ENCODE assay signal across 10 cellular contexts in genomic region chr18:77134611-77135010, GRCh38. TPM values are rescaled to one million over a fixed set of nuclear protein-coding genes. Genes with fewer than 3 reads are reported as not detected.
A peak's percentile ranks its signal among the peaks of the same experiment; 100 is the strongest.
DNase-seq lines count a peak whose midpoint lies in the region; ATAC-seq and TF ChIP-seq lines count a peak whose summit lies in the region.
"Had no signal": no experiment of that assay in that cellular context is flagged by ENCODE, and none has a peak within 500 bp of the region (broad histone marks: within the 10 kb centered on the region; RNA-seq: fewer than 3 reads in every experiment).

No MANE protein-coding gene starts in this region.

- in situ Hi-C loops in SK-MEL-5 (cut with HindIII; ENCODE audit: low pct_unique_long_range_greater_than_20kb, low sequenced_read_pairs), result no loop called here

- no peaks in the 10 kb centered on the region for H3K9me3 ChIP-seq in gastroesophageal sphincter
- H3K9me3 ChIP-seq: Caco-2 had no signal

- peaks cover 8 to 11% of the 10 kb centered on the region in 2 donors for H3K36me3 Mint-ChIP-seq in activated T-cell treated with anti-CD3 and anti-CD28 coated beads, Interleukin-2, amount 50 U/mL, for 72 hours (ENCODE audit: insufficient read depth in 2 of 2)
- peaks cover 26% of the 10 kb centered on the region for H3K36me3 Mint-ChIP-seq in stimulated activated effector memory CD8-positive, alpha-beta T cell treated with anti-CD3 and anti-CD28 coated beads, Interleukin-12 subunit alpha, Interleukin-12 subunit beta, amount 100 ng/mL, for 72 hours

- H3K9me3 Mint-ChIP-seq in activated T-cell treated with anti-CD3 and anti-CD28 coated beads, Interleukin-2, amount 50 U/mL, for 72 hours, result no peaks in the 10 kb centered on the region
- no peaks in the 10 kb centered on the region for H3K9me3 Mint-ChIP-seq in stimulated activated effector memory CD8-positive, alpha-beta T cell treated with anti-CD3 and anti-CD28 coated beads, Interleukin-12 subunit alpha, Interleukin-12 subunit beta, amount 100 ng/mL, for 72 hours

- peaks cover 46% of the 10 kb centered on the region for H3K4me1 Mint-ChIP-seq in activated T-cell treated with anti-CD3 and anti-CD28 coated beads, Interleukin-2, amount 50 U/mL, for 72 hours (ENCODE audit: low read depth)
- H3K4me1 Mint-ChIP-seq in stimulated activated effector memory CD8-positive, alpha-beta T cell treated with anti-CD3 and anti-CD28 coated beads, Interleukin-12 subunit alpha, Interleukin-12 subunit beta, amount 100 ng/mL, for 72 hours, result peaks cover 37% of the 10 kb centered on the region

- H3K27me3 ChIP-seq in gastroesophageal sphincter, result peaks cover 18% of the 10 kb centered on the region

- ATAC-seq in activated T-cell treated with anti-CD3 and anti-CD28 coated beads, Interleukin-2, amount 50 U/mL, for 72 hours (replicated peaks in 1 of 2), result peak; percentile 25 to 36
- ATAC-seq in gastroesophageal sphincter (no peak), HG03108 (IDR thresholded peaks at IDR 0.05; ENCODE audit: unreplicated experiment) (no peak)
- ATAC-seq in stimulated activated effector memory CD8-positive, alpha-beta T cell treated with anti-CD3 and anti-CD28 coated beads, Interleukin-12 subunit alpha, Interleukin-12 subunit beta, amount 100 ng/mL, for 72 hours, result peak; percentile 24

- TF ChIP-seq CTCF in gastroesophageal sphincter (IDR thresholded peaks at IDR 0.05), result no peak

- no peak for TF ChIP-seq POLR2A in gastroesophageal sphincter (IDR thresholded peaks at IDR 0.05)

- peaks cover 3 to 75% (median 16%) of the 10 kb centered on the region in 3 donors for H3K4me1 ChIP-seq in gastroesophageal sphincter
- H3K4me1 ChIP-seq: Caco-2 had no signal

- H3K27me3 Mint-ChIP-seq in activated T-cell treated with anti-CD3 and anti-CD28 coated beads, Interleukin-2, amount 50 U/mL, for 72 hours (ENCODE audit: low read depth), result no peaks in the 10 kb centered on the region

- no peak for TF ChIP-seq EP300 in gastroesophageal sphincter (IDR thresholded peaks at IDR 0.05)

- peak overlapping the region in 3 of 4 donors; percentile 91 for H3K27ac ChIP-seq in gastroesophageal sphincter

- H3K27ac Mint-ChIP-seq in activated T-cell treated with anti-CD3 and anti-CD28 coated beads, Interleukin-2, amount 50 U/mL, for 72 hours, result peak overlapping the region; percentile 89
- no peak overlapping the region for H3K27ac Mint-ChIP-seq in stimulated activated effector memory CD8-positive, alpha-beta T cell treated with anti-CD3 and anti-CD28 coated beads, Interleukin-12 subunit alpha, Interleukin-12 subunit beta, amount 100 ng/mL, for 72 hours

- 53 to 71% methylated on average over 4 of the region's 4 CpGs for WGBS in gastroesophageal sphincter (ENCODE audit: low coverage in 1 of 2), 2 donors

- DNase-seq in activated T-cell treated with anti-CD3 and anti-CD28 coated beads, Interleukin-2, amount 50 U/mL, for 72 hours, result no peak
- no peak for DNase-seq in activated T-cell treated with anti-CD3 and anti-CD28 coated beads, Interleukin-2, amount 50 U/mL, for 1 hour
- peak; percentile 75 for DNase-seq in SK-MEL-5 (ENCODE audit: low read depth, low spot score)
- DNase-seq in stimulated activated effector memory CD8-positive, alpha-beta T cell treated with anti-CD3 and anti-CD28 coated beads, Interleukin-12 subunit alpha, Interleukin-12 subunit beta, amount 100 ng/mL, for 72 hours (ENCODE audit: low spot score in 2 of 2), result no peak
- no peak for DNase-seq in NCI-H524 treated with DMSO at 0.1 percent for 48 hours (lab: John Stamatoyannopoulos, UW)
- DNase-seq in activated CD4-positive, CD25-positive, alpha-beta regulatory T cell treated with anti-CD3 and anti-CD28 coated beads, Interleukin-2, amount 50 U/mL, for 72 hours, result no peak
- DNase-seq: amniotic stem cell, Caco-2 had no signal

- peak overlapping the region; percentile 79 to 86 for H3K4me3 Mint-ChIP-seq in activated T-cell treated with anti-CD3 and anti-CD28 coated beads, Interleukin-2, amount 50 U/mL, for 72 hours
- H3K4me3 Mint-ChIP-seq in stimulated activated effector memory CD8-positive, alpha-beta T cell treated with anti-CD3 and anti-CD28 coated beads, Interleukin-12 subunit alpha, Interleukin-12 subunit beta, amount 100 ng/mL, for 72 hours, result peak overlapping the region; percentile 94

- no peak overlapping the region for H3K4me3 ChIP-seq in gastroesophageal sphincter

- no peaks in the 10 kb centered on the region for H3K36me3 ChIP-seq in gastroesophageal sphincter

RNA-seq across cellular contexts. Expression of gene MBP, which starts 2.0 kb away (rescaled TPM):
- 100 to 1,000 TPM; 101 to 107 TPM for total RNA-seq in activated T-cell treated with anti-CD3 and anti-CD28 coated beads, Interleukin-2, amount 50 U/mL, for 72 hours
- total RNA-seq in SK-MEL-5 (2014; rRNA removed; shearing (Covaris generic)), result 57.8 and 65.2 TPM in 2 replicates
- polyA plus RNA-seq in SK-MEL-5 (2015; cell fraction: cytosol; rRNA removed), result 49.0 and 57.1 TPM in 2 replicates
- polyA plus RNA-seq in SK-MEL-5 (2015; cell fraction: nucleus; rRNA removed), result 47.9 and 55.1 TPM in 2 replicates
- 10 to 100 TPM; 23.2 to 34.7 (median 28.2) TPM for total RNA-seq in gastroesophageal sphincter

Comparison
In these comparisons a context has a peak if more than half of its experiments do, and no peak if none do; other contexts are left out.
1. ATAC-seq: peak in activated T-cell treated with anti-CD3 and anti-CD28 coated beads, Interleukin-2, amount 50 U/mL, for 72 hours (2 of 2) and stimulated activated effector memory CD8-positive, alpha-beta T cell treated with anti-CD3 and anti-CD28 coated beads, Interleukin-12 subunit alpha, Interleukin-12 subunit beta, amount 100 ng/mL, for 72 hours (single experiment); none in gastroesophageal sphincter (single experiment) and HG03108 (single experiment).